8 cellular contexts compared by ENCODE assay signal in the genomic region with DNA sequence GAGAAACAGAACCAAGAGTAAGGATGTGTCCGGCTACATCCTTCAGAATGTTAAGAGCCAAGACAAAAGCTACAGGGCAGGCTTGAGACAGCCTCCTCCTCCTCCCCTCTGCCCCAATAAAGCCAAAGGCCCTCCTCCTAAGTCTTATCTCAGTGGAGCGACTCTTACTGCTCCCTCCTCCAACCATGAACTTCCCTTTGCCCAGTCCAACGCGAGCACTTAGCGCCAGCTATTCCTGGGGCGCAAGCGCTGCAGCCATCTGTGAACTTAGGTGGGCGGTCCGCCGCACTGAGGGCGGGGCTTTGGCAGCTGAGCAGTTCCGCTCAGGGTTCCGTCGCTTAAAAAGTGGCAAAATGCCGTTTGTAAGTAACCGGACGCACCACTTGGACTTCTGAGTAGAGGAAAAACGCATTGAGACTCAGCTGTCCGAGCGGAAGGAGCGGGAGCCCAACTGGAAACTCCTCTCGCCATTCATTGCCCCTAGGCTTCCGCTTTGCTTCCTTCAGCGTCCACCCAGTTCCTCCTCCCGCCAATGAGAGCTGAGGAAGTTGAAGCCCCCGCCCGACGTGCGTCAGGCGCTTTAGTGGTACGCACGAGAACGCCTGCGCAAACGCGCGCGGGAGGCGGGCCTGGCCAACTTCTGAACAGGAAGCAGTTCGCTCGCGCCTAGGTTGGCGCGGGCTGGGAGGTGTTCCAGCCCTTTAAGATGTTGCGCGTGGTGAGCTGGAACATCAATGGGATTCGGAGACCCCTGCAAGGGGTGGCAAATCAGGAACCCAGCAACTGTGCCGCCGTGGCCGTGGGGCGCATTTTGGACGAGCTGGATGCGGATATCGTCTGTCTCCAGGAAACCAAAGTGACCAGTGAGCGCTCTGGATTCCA. TPM values are rescaled to one million over a fixed set of nuclear protein-coding genes. Genes with fewer than 3 reads are reported as not detected.
A peak's percentile ranks its signal among the peaks of the same experiment; 100 is the strongest.
DNase-seq lines count a peak whose midpoint lies in the region; ATAC-seq and TF ChIP-seq lines count a peak whose summit lies in the region.

A gene with protein sequence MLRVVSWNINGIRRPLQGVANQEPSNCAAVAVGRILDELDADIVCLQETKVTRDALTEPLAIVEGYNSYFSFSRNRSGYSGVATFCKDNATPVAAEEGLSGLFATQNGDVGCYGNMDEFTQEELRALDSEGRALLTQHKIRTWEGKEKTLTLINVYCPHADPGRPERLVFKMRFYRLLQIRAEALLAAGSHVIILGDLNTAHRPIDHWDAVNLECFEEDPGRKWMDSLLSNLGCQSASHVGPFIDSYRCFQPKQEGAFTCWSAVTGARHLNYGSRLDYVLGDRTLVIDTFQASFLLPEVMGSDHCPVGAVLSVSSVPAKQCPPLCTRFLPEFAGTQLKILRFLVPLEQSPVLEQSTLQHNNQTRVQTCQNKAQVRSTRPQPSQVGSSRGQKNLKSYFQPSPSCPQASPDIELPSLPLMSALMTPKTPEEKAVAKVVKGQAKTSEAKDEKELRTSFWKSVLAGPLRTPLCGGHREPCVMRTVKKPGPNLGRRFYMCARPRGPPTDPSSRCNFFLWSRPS (plus strand): TSS at position 647 of the 882 bp plus-strand sequence. CDS start 60 bp downstream, at position 707.

- peak within 1 kb of the TSS; percentile 80 for H3K4me3 ChIP-seq in GM08714 (ENCODE audit: low read length)
- H3K4me3 ChIP-seq in testis: peak within 1 kb of the TSS; percentile 55 to 65

- peak within 1 kb of the TSS; percentile 86 to 90 for H3K27ac ChIP-seq in testis

- no peaks in the 10 kb centered on the region for H3K4me1 ChIP-seq in testis

- peak; percentile 92 for DNase-seq in NCI-H1092 treated with DMSO at 0.1 percent for 48 hours (lab: John Stamatoyannopoulos, UW)
- DNase-seq in SKM-1 (lab: John Stamatoyannopoulos, UW; ENCODE audit: unreplicated experiment): peak; percentile 74
- DNase-seq in activated naive CD4-positive, alpha-beta T cell treated with anti-CD3 and anti-CD28 coated beads, Interleukin-2, amount 50 U/mL, for 72 hours (ENCODE audit: low spot score in 2 of 2): peak; percentile 74 to 88
- peak; percentile 68 for DNase-seq in glomerular endothelial cell (ENCODE audit: extremely low read depth, low read depth, low spot score)
- peak; percentile 83 for DNase-seq in occipital lobe (lab: John Stamatoyannopoulos, UW)
- DNase-seq in testis: peak; percentile 94

- H3K36me3 ChIP-seq in testis (ENCODE audit: low read depth, missing control alignments): no peaks in the 10 kb centered on the region

- TF ChIP-seq POLR2A in testis (IDR thresholded peaks at IDR 0.05): no peak

- H3K36me3 Mint-ChIP-seq in activated naive CD4-positive, alpha-beta T cell treated with anti-CD3 and anti-CD28 coated beads, Interleukin-2, amount 50 U/mL, for 72 hours: peaks cover 14 to 19% of the 10 kb centered on the region in 2 donors

- no peak for TF ChIP-seq CTCF in testis (IDR thresholded peaks at IDR 0.05)

- H3K27ac Mint-ChIP-seq in activated naive CD4-positive, alpha-beta T cell treated with anti-CD3 and anti-CD28 coated beads, Interleukin-2, amount 50 U/mL, for 72 hours: peak within 1 kb of the TSS; percentile 92 to 97

- H3K27me3 ChIP-seq in testis: no peaks in the 10 kb centered on the region

- H3K9me3 ChIP-seq in testis: no peaks in the 10 kb centered on the region

- 0 to 2% methylated on average over 8 to 46 of the region's 55 CpGs for WGBS in testis, 2 donors

- peak; percentile 91 for ATAC-seq in HG02610 (IDR thresholded peaks at IDR 0.05; ENCODE audit: unreplicated experiment)
- ATAC-seq in activated naive CD4-positive, alpha-beta T cell treated with anti-CD3 and anti-CD28 coated beads, Interleukin-2, amount 50 U/mL, for 72 hours: peak; percentile 93 to 95

- H3K9me3 Mint-ChIP-seq in activated naive CD4-positive, alpha-beta T cell treated with anti-CD3 and anti-CD28 coated beads, Interleukin-2, amount 50 U/mL, for 72 hours: no peaks in the 10 kb centered on the region

- intact Hi-C loops in testis (cut with DNase I; ENCODE audit: low total_unique reads): no loop called here

RNA-seq across cellular contexts. Expression of the gene that starts here (rescaled TPM):
- 10 to 100 TPM; 34.6 to 40.0 TPM for total RNA-seq in activated naive CD4-positive, alpha-beta T cell treated with anti-CD3 and anti-CD28 coated beads, Interleukin-2, amount 50 U/mL, for 72 hours
- total RNA-seq in glomerular endothelial cell: 17.5 and 17.6 TPM in 2 replicates
- 1.4 TPM for total RNA-seq in occipital lobe
- 10 to 100 TPM; 13.1 to 16.6 TPM for total RNA-seq in testis
- 10.4 TPM for polyA plus RNA-seq in testis (ENCODE audit: insufficient read depth, low read depth, low replicate concordance)

Comparison
In these comparisons a context has a peak if more than half of its experiments do, and no peak if none do; other contexts are left out.
1. Peak in every context shown above with its lines: DNase-seq, ATAC-seq, H3K4me3 ChIP-seq and H3K27ac ChIP-seq.